In genomic region chr11:48094643-48095339, GRCh38 we compare ENCODE assay signal across 17 cellular contexts.
A peak's percentile ranks its signal among the peaks of the same experiment; 100 is the strongest.
DNase-seq lines count a peak whose midpoint lies in the region; ATAC-seq lines count a peak whose summit lies in the region.
"Had no signal": no experiment of that assay in that cellular context is flagged by ENCODE, and none has a peak within 500 bp of the region (broad histone marks: within the 10 kb centered on the region; RNA-seq: fewer than 3 reads in every experiment).

No MANE protein-coding gene starts in this region.

- peaks cover 3% of the 10 kb centered on the region for H3K36me3 Mint-ChIP-seq in activated naive CD4-positive, alpha-beta T cell treated with anti-CD3 and anti-CD28 coated beads, Interleukin-2, amount 50 U/mL, for 24 hours
- no peaks in the 10 kb centered on the region for H3K36me3 Mint-ChIP-seq in activated naive CD4-positive, alpha-beta T cell treated with anti-CD3 and anti-CD28 coated beads for 36 hours (ENCODE audit: low read depth)
- peaks cover 2% of the 10 kb centered on the region for H3K36me3 Mint-ChIP-seq in effector memory CD8-positive, alpha-beta T cell (ENCODE audit: insufficient read depth)
- H3K36me3 Mint-ChIP-seq in natural killer cell treated with Interleukin-12 subunit alpha and Interleukin-12 subunit beta and Interleukin-15 and Interleukin-18, amount 100 ng/mL, for 72 hours: no peaks in the 10 kb centered on the region
- H3K36me3 Mint-ChIP-seq: naive thymus-derived CD8-positive, alpha-beta T cell had no signal

- H3K4me3 Mint-ChIP-seq in activated naive CD4-positive, alpha-beta T cell treated with anti-CD3 and anti-CD28 coated beads, Interleukin-2, amount 50 U/mL, for 24 hours: no peak overlapping the region
- no peak overlapping the region for H3K4me3 Mint-ChIP-seq in activated naive CD4-positive, alpha-beta T cell treated with anti-CD3 and anti-CD28 coated beads for 36 hours
- H3K4me3 Mint-ChIP-seq in effector memory CD8-positive, alpha-beta T cell: peak overlapping the region in 1 of 2 donors; percentile 29
- H3K4me3 Mint-ChIP-seq in natural killer cell treated with Interleukin-12 subunit alpha and Interleukin-12 subunit beta and Interleukin-15 and Interleukin-18, amount 100 ng/mL, for 72 hours: peak overlapping the region; percentile 57
- H3K4me3 Mint-ChIP-seq: naive thymus-derived CD8-positive, alpha-beta T cell had no signal

- H3K9me3 Mint-ChIP-seq in activated naive CD4-positive, alpha-beta T cell treated with anti-CD3 and anti-CD28 coated beads, Interleukin-2, amount 50 U/mL, for 24 hours: no peaks in the 10 kb centered on the region
- H3K9me3 Mint-ChIP-seq in activated naive CD4-positive, alpha-beta T cell treated with anti-CD3 and anti-CD28 coated beads for 36 hours: no peaks in the 10 kb centered on the region
- H3K9me3 Mint-ChIP-seq in effector memory CD8-positive, alpha-beta T cell: no peaks in the 10 kb centered on the region
- H3K9me3 Mint-ChIP-seq in natural killer cell treated with Interleukin-12 subunit alpha and Interleukin-12 subunit beta and Interleukin-15 and Interleukin-18, amount 100 ng/mL, for 72 hours: no peaks in the 10 kb centered on the region
- H3K9me3 Mint-ChIP-seq: naive thymus-derived CD8-positive, alpha-beta T cell had no signal

- intact Hi-C loops in activated naive CD4-positive, alpha-beta T cell treated with anti-CD3 and anti-CD28 coated beads for 36 hours (cut with micrococcal nuclease): no loop called here

- no peak for ATAC-seq in effector memory CD8-positive, alpha-beta T cell (replicated peaks)
- no peak for ATAC-seq in natural killer cell treated with Interleukin-12 subunit alpha and Interleukin-12 subunit beta and Interleukin-15 and Interleukin-18, amount 100 ng/mL, for 72 hours
- ATAC-seq in HG03025 (IDR thresholded peaks at IDR 0.05; ENCODE audit: low FRiP score, unreplicated experiment): no peak
- ATAC-seq in HG02970 (IDR thresholded peaks at IDR 0.05; ENCODE audit: low FRiP score, unreplicated experiment): no peak
- ATAC-seq in GM18909 (IDR thresholded peaks at IDR 0.05; ENCODE audit: poor library complexity, unreplicated experiment): no peak
- ATAC-seq: naive thymus-derived CD8-positive, alpha-beta T cell had no signal

- peak overlapping the region; percentile 10 for H3K27ac Mint-ChIP-seq in activated naive CD4-positive, alpha-beta T cell treated with anti-CD3 and anti-CD28 coated beads, Interleukin-2, amount 50 U/mL, for 24 hours
- no peak overlapping the region for H3K27ac Mint-ChIP-seq in activated naive CD4-positive, alpha-beta T cell treated with anti-CD3 and anti-CD28 coated beads for 36 hours
- peak overlapping the region; percentile 81 to 84 for H3K27ac Mint-ChIP-seq in effector memory CD8-positive, alpha-beta T cell
- peak overlapping the region; percentile 46 to 55 for H3K27ac Mint-ChIP-seq in natural killer cell treated with Interleukin-12 subunit alpha and Interleukin-12 subunit beta and Interleukin-15 and Interleukin-18, amount 100 ng/mL, for 72 hours

- no peaks in the 10 kb centered on the region for H3K27me3 Mint-ChIP-seq in activated naive CD4-positive, alpha-beta T cell treated with anti-CD3 and anti-CD28 coated beads, Interleukin-2, amount 50 U/mL, for 24 hours
- H3K27me3 Mint-ChIP-seq in activated naive CD4-positive, alpha-beta T cell treated with anti-CD3 and anti-CD28 coated beads for 36 hours (ENCODE audit: low read depth): no peaks in the 10 kb centered on the region
- no peaks in the 10 kb centered on the region for H3K27me3 Mint-ChIP-seq in effector memory CD8-positive, alpha-beta T cell
- no peaks in the 10 kb centered on the region for H3K27me3 Mint-ChIP-seq in natural killer cell treated with Interleukin-12 subunit alpha and Interleukin-12 subunit beta and Interleukin-15 and Interleukin-18, amount 100 ng/mL, for 72 hours

- DNase-seq in activated naive CD4-positive, alpha-beta T cell treated with anti-CD3 and anti-CD28 coated beads for 36 hours: no peak
- DNase-seq in effector memory CD8-positive, alpha-beta T cell: no peak
- no peak for DNase-seq in natural killer cell treated with Interleukin-12 subunit alpha and Interleukin-12 subunit beta and Interleukin-15 and Interleukin-18, amount 100 ng/mL, for 72 hours (ENCODE audit: low spot score)
- no peak for DNase-seq in DMS79 (lab: John Stamatoyannopoulos, UW)
- DNase-seq: activated CD4-positive, alpha-beta T cell treated with anti-CD3 and anti-CD28 coated beads, Interleukin-2, amount 50 U/mL, for 1 hour; activated gamma-delta T cell; glutamatergic neuron; Kasumi-1; naive thymus-derived CD8-positive, alpha-beta T cell; NCI-H1436 treated with DMSO at 0.1 percent for 48 hours; NCI-H510A; stimulated activated CD4-positive, alpha-beta T cell treated with anti-CD3 and anti-CD28 coated beads, Interleukin-4, amount 100 ng/mL, for 4 hours; T-helper 9 cell had no signal

- CTCF ChIA-PET in activated naive CD4-positive, alpha-beta T cell treated with anti-CD3 and anti-CD28 coated beads for 36 hours (lab: Charles Lee): interaction anchor here (1.2 to 1.3 kb wide), 2 partner anchors 13 to 160 kb away, joined by 3 read pairs; no protein-coding TSS in a partner anchor

- peaks cover 83% of the 10 kb centered on the region for H3K4me1 Mint-ChIP-seq in activated naive CD4-positive, alpha-beta T cell treated with anti-CD3 and anti-CD28 coated beads, Interleukin-2, amount 50 U/mL, for 24 hours
- peaks cover 70% of the 10 kb centered on the region for H3K4me1 Mint-ChIP-seq in activated naive CD4-positive, alpha-beta T cell treated with anti-CD3 and anti-CD28 coated beads for 36 hours (ENCODE audit: low read depth)
- peaks cover 48 to 67% of the 10 kb centered on the region in 2 donors for H3K4me1 Mint-ChIP-seq in effector memory CD8-positive, alpha-beta T cell (ENCODE audit: low read depth in 2 of 2)
- H3K4me1 Mint-ChIP-seq in natural killer cell treated with Interleukin-12 subunit alpha and Interleukin-12 subunit beta and Interleukin-15 and Interleukin-18, amount 100 ng/mL, for 72 hours (ENCODE audit: low read depth in 2 of 2): peaks cover 61 to 67% of the 10 kb centered on the region in 2 donors
